In the genomic region with DNA sequence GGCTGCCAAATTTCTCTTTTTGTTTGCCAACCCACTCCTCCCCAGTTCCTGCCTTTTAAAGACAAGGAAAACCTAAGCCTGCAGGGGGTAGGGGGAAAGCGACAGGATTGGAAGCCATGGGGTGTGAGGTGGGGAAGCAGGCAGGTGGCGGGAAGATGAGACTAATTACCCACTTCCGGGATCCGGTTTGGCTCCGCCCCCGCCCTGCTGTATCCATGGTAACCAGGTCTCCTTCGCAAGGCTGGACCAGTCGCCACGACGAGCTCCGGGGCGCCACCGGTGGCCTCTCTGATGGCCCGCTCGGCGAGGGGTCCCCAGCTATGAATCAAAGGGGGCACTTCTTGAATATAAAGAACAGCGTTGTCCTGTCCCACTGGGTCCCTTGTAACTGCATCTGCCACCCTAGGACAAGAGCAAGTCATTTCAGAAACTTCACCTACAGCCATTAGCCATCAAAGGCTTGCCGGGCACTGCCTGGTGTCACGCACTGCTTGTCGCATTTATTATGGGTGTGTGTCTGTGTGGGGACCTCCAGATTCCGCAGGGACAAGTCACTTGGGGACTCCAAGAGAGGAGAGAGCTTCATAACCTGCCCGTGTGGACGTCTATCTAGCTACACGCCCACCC, we compare ENCODE assay signal across 8 cellular contexts. TPM values are rescaled to one million over a fixed set of nuclear protein-coding genes. Genes with fewer than 3 reads are reported as not detected.
A peak's percentile ranks its signal among the peaks of the same experiment; 100 is the strongest.
DNase-seq lines count a peak whose midpoint lies in the region; ATAC-seq and TF ChIP-seq lines count a peak whose summit lies in the region.

No MANE protein-coding gene starts in this region.

- H3F3A ChIP-seq in GM23248 (ENCODE audit: insufficient read depth) = no peaks in the 10 kb centered on the region

- no peaks in the 10 kb centered on the region for H3K79me2 ChIP-seq in GM23248 (ENCODE audit: insufficient read depth)

- TF ChIP-seq CTCF in GM12864 (IDR thresholded peaks at IDR 0.05; ENCODE audit: low read depth, low read length, missing control alignments) = no peak

- H3K4me3 Mint-ChIP-seq in activated T-cell treated with anti-CD3 and anti-CD28 coated beads, Interleukin-2, amount 50 U/mL, for 72 hours = peak overlapping the region; percentile 63 to 65
- H3K4me3 Mint-ChIP-seq in naive thymus-derived CD4-positive, alpha-beta T cell = peak overlapping the region in 6 of 10 donors; percentile 7 to 57 (median 47)

- H2AFZ ChIP-seq in GM23248 = no peak overlapping the region

- H3K27ac ChIP-seq in naive thymus-derived CD4-positive, alpha-beta T cell (ENCODE audit: low read depth, low read length) = no peak overlapping the region
- no peak overlapping the region for H3K27ac ChIP-seq in GM23248

- no peaks in the 10 kb centered on the region for H3K4me1 ChIP-seq in naive thymus-derived CD4-positive, alpha-beta T cell (ENCODE audit: control insufficient read depth in 2 of 2, insufficient read depth in 2 of 2, low read length in 2 of 2)
- H3K4me1 ChIP-seq in GM23248 (ENCODE audit: insufficient read depth) = no peaks in the 10 kb centered on the region

- 14 to 18% methylated on average over 24 of the region's 24 CpGs for whole genome bisulfite sequencing in GM23248 (ENCODE audit: low coverage in 1 of 2, low lambda C conversion rate in 2 of 2, missing lambda C conversion rate in 2 of 2), 2 experiments

- H3K27me3 Mint-ChIP-seq in activated T-cell treated with anti-CD3 and anti-CD28 coated beads, Interleukin-2, amount 50 U/mL, for 72 hours (ENCODE audit: low read depth) = no peaks in the 10 kb centered on the region
- peaks cover 0 to 11% (median 0%) of the 10 kb centered on the region in 5 donors for H3K27me3 Mint-ChIP-seq in naive thymus-derived CD4-positive, alpha-beta T cell

- CTCF ChIA-PET in naive thymus-derived CD4-positive, alpha-beta T cell (lab: Charles Lee) = interaction anchor here (0.6 to 0.9 kb wide), 2 partner anchors 30 to 43 kb away, joined by 3 to 4 read pairs; no protein-coding TSS in a partner anchor

- intact Hi-C loops in naive thymus-derived CD4-positive, alpha-beta T cell (cut with micrococcal nuclease) = no loop called here

- no peak overlapping the region for H3K4me3 ChIP-seq in GM12864 (ENCODE audit: low read depth, low read length)
- no peak overlapping the region for H3K4me3 ChIP-seq in naive thymus-derived CD4-positive, alpha-beta T cell (ENCODE audit: low read length)
- H3K4me3 ChIP-seq in GM23248 = no peak overlapping the region

- no peaks in the 10 kb centered on the region for H3K9me3 Mint-ChIP-seq in activated T-cell treated with anti-CD3 and anti-CD28 coated beads, Interleukin-2, amount 50 U/mL, for 72 hours
- H3K9me3 Mint-ChIP-seq in naive thymus-derived CD4-positive, alpha-beta T cell = no peaks in the 10 kb centered on the region

- peak; percentile 4 for DNase-seq in GM12864 (ENCODE audit: low read depth)
- peak; percentile 84 for DNase-seq in NCI-H345 (lab: John Stamatoyannopoulos, UW)
- DNase-seq in activated T-cell treated with anti-CD3 and anti-CD28 coated beads, Interleukin-2, amount 50 U/mL, for 72 hours = peak; percentile 57 to 68
- DNase-seq in naive thymus-derived CD4-positive, alpha-beta T cell = peak in 8 of 9 donors; percentile 20 to 50 (median 43)
- DNase-seq in GM23248 = no peak
- no peak for DNase-seq in RKO (ENCODE audit: low spot score)
- DNase-seq in NCI-H510A treated with DMSO at 0.1 percent for 48 hours (lab: John Stamatoyannopoulos, UW) = no peak

- H3K4me1 Mint-ChIP-seq in activated T-cell treated with anti-CD3 and anti-CD28 coated beads, Interleukin-2, amount 50 U/mL, for 72 hours (ENCODE audit: low read depth) = peaks cover 10% of the 10 kb centered on the region
- H3K4me1 Mint-ChIP-seq in naive thymus-derived CD4-positive, alpha-beta T cell = peaks cover 4 to 9% (median 6%) of the 10 kb centered on the region in 7 donors

- H3K36me3 ChIP-seq in naive thymus-derived CD4-positive, alpha-beta T cell (ENCODE audit: control insufficient read depth in 2 of 3, insufficient read depth in 3 of 3, low read length in 3 of 3) = no peaks in the 10 kb centered on the region
- no peaks in the 10 kb centered on the region for H3K36me3 ChIP-seq in GM23248 (ENCODE audit: low read depth)

- no peaks in the 10 kb centered on the region for H3K27me3 ChIP-seq in naive thymus-derived CD4-positive, alpha-beta T cell (ENCODE audit: control insufficient read depth in 2 of 2, insufficient read depth in 2 of 2, low read length in 2 of 2)
- H3K27me3 ChIP-seq in GM23248 (replicated peaks; ENCODE audit: insufficient read depth) = peaks cover 5% of the 10 kb centered on the region; the same call in 1 of the 2 replicates

- H3K4me2 ChIP-seq in GM23248 (ENCODE audit: unreplicated experiment) = no peak overlapping the region

- in situ Hi-C loops in GM23248 (cut with MboI) = no loop called here

- H3K9ac ChIP-seq in GM23248 = no peak overlapping the region

- POLR2A ChIA-PET in naive thymus-derived CD4-positive, alpha-beta T cell (lab: Charles Lee) = no interaction called here

- no peaks in the 10 kb centered on the region for H3K36me3 Mint-ChIP-seq in activated T-cell treated with anti-CD3 and anti-CD28 coated beads, Interleukin-2, amount 50 U/mL, for 72 hours (ENCODE audit: insufficient read depth in 2 of 2)
- H3K36me3 Mint-ChIP-seq in naive thymus-derived CD4-positive, alpha-beta T cell = no peaks in the 10 kb centered on the region

- H3K27ac Mint-ChIP-seq in activated T-cell treated with anti-CD3 and anti-CD28 coated beads, Interleukin-2, amount 50 U/mL, for 72 hours = no peak overlapping the region
- H3K27ac Mint-ChIP-seq in naive thymus-derived CD4-positive, alpha-beta T cell = peak overlapping the region in 3 of 9 donors; percentile 20 to 49 (median 39)

- no peaks in the 10 kb centered on the region for H3K9me2 ChIP-seq in GM23248 (ENCODE audit: insufficient read depth)

- no peaks in the 10 kb centered on the region for H3K9me3 ChIP-seq in naive thymus-derived CD4-positive, alpha-beta T cell (ENCODE audit: control insufficient read depth in 2 of 3, low read length in 3 of 3)
- H3K9me3 ChIP-seq in GM23248 (ENCODE audit: low read depth) = no peaks in the 10 kb centered on the region

- H4K20me1 ChIP-seq in GM23248 (ENCODE audit: insufficient read depth) = no peaks in the 10 kb centered on the region

- peak; percentile 50 to 75 for ATAC-seq in activated T-cell treated with anti-CD3 and anti-CD28 coated beads, Interleukin-2, amount 50 U/mL, for 72 hours (replicated peaks in 1 of 2)
- no peak for ATAC-seq in naive thymus-derived CD4-positive, alpha-beta T cell
- no peak for ATAC-seq in GM19395 (IDR thresholded peaks at IDR 0.05; ENCODE audit: unreplicated experiment)

RNA-seq across cellular contexts. Expression of gene LMTK2, which starts 55.4 kb away (rescaled TPM):
- 10 to 100 TPM; 14.4 to 16.2 TPM for total RNA-seq in activated T-cell treated with anti-CD3 and anti-CD28 coated beads, Interleukin-2, amount 50 U/mL, for 72 hours
- 10 to 100 TPM; 13.2 to 29.1 (median 25.9) TPM for total RNA-seq in naive thymus-derived CD4-positive, alpha-beta T cell
- polyA plus RNA-seq in naive thymus-derived CD4-positive, alpha-beta T cell = 1 to 10 TPM; 2.2 to 5.5 TPM
- total RNA-seq in GM23248 (2014; rRNA removed; shearing (Covaris generic)) = 4.6 and 6.4 TPM in 2 replicates
- polyA plus RNA-seq in GM23248 (2016; fragmentation: Nextera tagmentation; extraction: Ambion mirVana) = 2.1 and 2.3 TPM in 2 replicates

Comparison
In these comparisons a context has a peak if more than half of its experiments do, and no peak if none do; other contexts are left out.
1. DNase-seq: peak in GM12864 (single experiment), NCI-H345 (single experiment), activated T-cell treated with anti-CD3 and anti-CD28 coated beads, Interleukin-2, amount 50 U/mL, for 72 hours (2 of 2) and naive thymus-derived CD4-positive, alpha-beta T cell (8 of 9); none in GM23248 (single experiment), RKO (single experiment) and NCI-H510A treated with DMSO at 0.1 percent for 48 hours (single experiment).
2. ATAC-seq: peak in activated T-cell treated with anti-CD3 and anti-CD28 coated beads, Interleukin-2, amount 50 U/mL, for 72 hours (2 of 2); none in naive thymus-derived CD4-positive, alpha-beta T cell (single experiment) and GM19395 (single experiment).